Comparison of ENCODE assay signal across 2 cellular contexts in the genomic region with DNA sequence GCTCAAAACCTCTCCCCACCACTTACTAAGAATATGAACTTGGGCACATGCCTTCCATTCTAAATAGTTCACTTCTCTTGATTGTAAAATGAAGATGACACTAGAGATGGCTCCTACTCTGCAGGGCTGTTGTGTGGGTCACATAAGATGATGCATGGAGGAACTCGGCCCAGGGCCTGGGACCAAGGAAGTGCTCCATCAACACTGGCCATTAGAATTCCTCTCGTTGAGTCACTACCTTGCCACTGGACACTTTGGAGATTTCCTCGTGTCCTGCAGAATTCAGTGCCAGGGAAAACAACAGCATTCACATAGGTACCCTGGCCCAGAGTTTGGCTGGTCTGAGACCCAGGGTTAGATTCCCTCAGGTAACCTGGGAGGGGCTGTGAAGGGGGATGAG.
TF ChIP-seq lines count a peak whose summit lies in the region.

No MANE protein-coding gene starts in this region.

TF ChIP-seq in IMR-90, 13 proteins besides CTCF, POLR2A, EP300 and RAD21:
- TF ChIP-seq MAZ (IDR thresholded peaks at IDR 0.05; ENCODE audit: borderline replicate concordance, low read depth, low read length) (no peak), CEBPB (IDR thresholded peaks at IDR 0.05; ENCODE audit: low read depth, low read length) (no peak), SMC3 (IDR thresholded peaks at IDR 0.05; ENCODE audit: low read depth, low read length) (no peak), MAFK (IDR thresholded peaks at IDR 0.05; ENCODE audit: low read depth, low read length) (no peak), BHLHE40 (IDR thresholded peaks at IDR 0.05; ENCODE audit: low read depth, low read length) (no peak), FOS (IDR thresholded peaks at IDR 0.05; ENCODE audit: low read depth, low read length) (no peak), RCOR1 (IDR thresholded peaks at IDR 0.05; ENCODE audit: insufficient replicate concordance, low read length) (no peak), RFX5 (IDR thresholded peaks at IDR 0.05; ENCODE audit: low read depth, low read length) (no peak), MXI1 (IDR thresholded peaks at IDR 0.05; ENCODE audit: borderline replicate concordance, low read depth, low read length) (no peak), CHD1 (IDR thresholded peaks at IDR 0.05; ENCODE audit: low read depth, low read length) (no peak), NFE2L2 (IDR thresholded peaks at IDR 0.05; ENCODE audit: low read depth, low read length) (no peak)
- TF ChIP-seq, protein P1, sequence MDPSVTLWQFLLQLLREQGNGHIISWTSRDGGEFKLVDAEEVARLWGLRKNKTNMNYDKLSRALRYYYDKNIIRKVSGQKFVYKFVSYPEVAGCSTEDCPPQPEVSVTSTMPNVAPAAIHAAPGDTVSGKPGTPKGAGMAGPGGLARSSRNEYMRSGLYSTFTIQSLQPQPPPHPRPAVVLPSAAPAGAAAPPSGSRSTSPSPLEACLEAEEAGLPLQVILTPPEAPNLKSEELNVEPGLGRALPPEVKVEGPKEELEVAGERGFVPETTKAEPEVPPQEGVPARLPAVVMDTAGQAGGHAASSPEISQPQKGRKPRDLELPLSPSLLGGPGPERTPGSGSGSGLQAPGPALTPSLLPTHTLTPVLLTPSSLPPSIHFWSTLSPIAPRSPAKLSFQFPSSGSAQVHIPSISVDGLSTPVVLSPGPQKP (IDR thresholded peaks at IDR 0.05; ENCODE audit: borderline replicate concordance, low read depth, low read length) = no peak
- TF ChIP-seq, protein P2, sequence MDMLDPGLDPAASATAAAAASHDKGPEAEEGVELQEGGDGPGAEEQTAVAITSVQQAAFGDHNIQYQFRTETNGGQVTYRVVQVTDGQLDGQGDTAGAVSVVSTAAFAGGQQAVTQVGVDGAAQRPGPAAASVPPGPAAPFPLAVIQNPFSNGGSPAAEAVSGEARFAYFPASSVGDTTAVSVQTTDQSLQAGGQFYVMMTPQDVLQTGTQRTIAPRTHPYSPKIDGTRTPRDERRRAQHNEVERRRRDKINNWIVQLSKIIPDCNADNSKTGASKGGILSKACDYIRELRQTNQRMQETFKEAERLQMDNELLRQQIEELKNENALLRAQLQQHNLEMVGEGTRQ (IDR thresholded peaks at IDR 0.05; ENCODE audit: low read depth, low read length) = no peak

TF ChIP-seq in WTC11, 78 proteins besides CTCF, POLR2A, EP300 and RAD21 (continued from another document):
- TF ChIP-seq HMGA2 (CRISPR knock-in tag; IDR thresholded peaks at IDR 0.05) = no peak
- TF ChIP-seq FOXP1 (CRISPR knock-in tag; IDR thresholded peaks at IDR 0.05; ENCODE audit: borderline replicate concordance) = no peak
- TF ChIP-seq, protein P3, sequence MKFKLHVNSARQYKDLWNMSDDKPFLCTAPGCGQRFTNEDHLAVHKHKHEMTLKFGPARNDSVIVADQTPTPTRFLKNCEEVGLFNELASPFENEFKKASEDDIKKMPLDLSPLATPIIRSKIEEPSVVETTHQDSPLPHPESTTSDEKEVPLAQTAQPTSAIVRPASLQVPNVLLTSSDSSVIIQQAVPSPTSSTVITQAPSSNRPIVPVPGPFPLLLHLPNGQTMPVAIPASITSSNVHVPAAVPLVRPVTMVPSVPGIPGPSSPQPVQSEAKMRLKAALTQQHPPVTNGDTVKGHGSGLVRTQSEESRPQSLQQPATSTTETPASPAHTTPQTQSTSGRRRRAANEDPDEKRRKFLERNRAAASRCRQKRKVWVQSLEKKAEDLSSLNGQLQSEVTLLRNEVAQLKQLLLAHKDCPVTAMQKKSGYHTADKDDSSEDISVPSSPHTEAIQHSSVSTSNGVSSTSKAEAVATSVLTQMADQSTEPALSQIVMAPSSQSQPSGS (CRISPR knock-in tag; IDR thresholded peaks at IDR 0.05; ENCODE audit: borderline replicate concordance, low read depth) = no peak
- TF ChIP-seq SOX15 (CRISPR knock-in tag; IDR thresholded peaks at IDR 0.05) = no peak
- TF ChIP-seq ELF4 (CRISPR knock-in tag; IDR thresholded peaks at IDR 0.05; ENCODE audit: low read depth) = no peak
- TF ChIP-seq, protein P4, sequence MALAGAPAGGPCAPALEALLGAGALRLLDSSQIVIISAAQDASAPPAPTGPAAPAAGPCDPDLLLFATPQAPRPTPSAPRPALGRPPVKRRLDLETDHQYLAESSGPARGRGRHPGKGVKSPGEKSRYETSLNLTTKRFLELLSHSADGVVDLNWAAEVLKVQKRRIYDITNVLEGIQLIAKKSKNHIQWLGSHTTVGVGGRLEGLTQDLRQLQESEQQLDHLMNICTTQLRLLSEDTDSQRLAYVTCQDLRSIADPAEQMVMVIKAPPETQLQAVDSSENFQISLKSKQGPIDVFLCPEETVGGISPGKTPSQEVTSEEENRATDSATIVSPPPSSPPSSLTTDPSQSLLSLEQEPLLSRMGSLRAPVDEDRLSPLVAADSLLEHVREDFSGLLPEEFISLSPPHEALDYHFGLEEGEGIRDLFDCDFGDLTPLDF (CRISPR knock-in tag; IDR thresholded peaks at IDR 0.05) = no peak
- TF ChIP-seq, protein P5, sequence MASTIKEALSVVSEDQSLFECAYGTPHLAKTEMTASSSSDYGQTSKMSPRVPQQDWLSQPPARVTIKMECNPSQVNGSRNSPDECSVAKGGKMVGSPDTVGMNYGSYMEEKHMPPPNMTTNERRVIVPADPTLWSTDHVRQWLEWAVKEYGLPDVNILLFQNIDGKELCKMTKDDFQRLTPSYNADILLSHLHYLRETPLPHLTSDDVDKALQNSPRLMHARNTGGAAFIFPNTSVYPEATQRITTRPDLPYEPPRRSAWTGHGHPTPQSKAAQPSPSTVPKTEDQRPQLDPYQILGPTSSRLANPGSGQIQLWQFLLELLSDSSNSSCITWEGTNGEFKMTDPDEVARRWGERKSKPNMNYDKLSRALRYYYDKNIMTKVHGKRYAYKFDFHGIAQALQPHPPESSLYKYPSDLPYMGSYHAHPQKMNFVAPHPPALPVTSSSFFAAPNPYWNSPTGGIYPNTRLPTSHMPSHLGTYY (CRISPR knock-in tag; IDR thresholded peaks at IDR 0.05) = no peak
- TF ChIP-seq, protein P2 (CRISPR knock-in tag; IDR thresholded peaks at IDR 0.05) = no peak
- TF ChIP-seq, protein P6, sequence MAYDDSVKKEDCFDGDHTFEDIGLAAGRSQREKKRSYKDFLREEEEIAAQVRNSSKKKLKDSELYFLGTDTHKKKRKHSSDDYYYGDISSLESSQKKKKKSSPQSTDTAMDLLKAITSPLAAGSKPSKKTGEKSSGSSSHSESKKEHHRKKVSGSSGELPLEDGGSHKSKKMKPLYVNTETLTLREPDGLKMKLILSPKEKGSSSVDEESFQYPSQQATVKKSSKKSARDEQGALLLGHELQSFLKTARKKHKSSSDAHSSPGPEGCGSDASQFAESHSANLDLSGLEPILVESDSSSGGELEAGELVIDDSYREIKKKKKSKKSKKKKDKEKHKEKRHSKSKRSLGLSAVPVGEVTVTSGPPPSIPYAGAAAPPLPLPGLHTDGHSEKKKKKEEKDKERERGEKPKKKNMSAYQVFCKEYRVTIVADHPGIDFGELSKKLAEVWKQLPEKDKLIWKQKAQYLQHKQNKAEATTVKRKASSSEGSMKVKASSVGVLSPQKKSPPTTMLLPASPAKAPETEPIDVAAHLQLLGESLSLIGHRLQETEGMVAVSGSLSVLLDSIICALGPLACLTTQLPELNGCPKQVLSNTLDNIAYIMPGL (CRISPR knock-in tag; IDR thresholded peaks at IDR 0.05) = no peak
- TF ChIP-seq ZNF232 (CRISPR knock-in tag; IDR thresholded peaks at IDR 0.05) = no peak
- no peak for TF ChIP-seq ZNF219 (CRISPR knock-in tag; IDR thresholded peaks at IDR 0.05; ENCODE audit: borderline replicate concordance)
